In genomic region chr4:6672541-6673190, GRCh38 we compare ENCODE assay signal across 10 cellular contexts. TPM values are rescaled to one million over a fixed set of nuclear protein-coding genes. Genes with fewer than 3 reads are reported as not detected.
DNase-seq lines count a peak whose midpoint lies in the region; ATAC-seq and TF ChIP-seq lines count a peak whose summit lies in the region.
"Not testable (repeated sequence)": the region's sequence is repeated elsewhere in the genome, so short reads cannot be mapped to it uniquely, and the experiment has no call there.
"Had no signal": no experiment of that assay in that cellular context is flagged by ENCODE, and none has a peak within 500 bp of the region (broad histone marks: within the 10 kb centered on the region; RNA-seq: fewer than 3 reads in every experiment).

No MANE protein-coding gene starts in this region.

- not testable (repeated sequence) for H3K4ac ChIP-seq in mesenchymal stem cell (ENCODE audit: low read depth in 1 of 2, low read length in 2 of 2)

- DNase-seq in CD4-positive, alpha-beta memory T cell; activated CD4-positive, alpha-beta T cell treated with anti-CD3 and anti-CD28 coated beads for 36 hours; activated naive CD4-positive, alpha-beta T cell treated with anti-CD3 and anti-CD28 coated beads, Interleukin-2, amount 50 U/mL, for 72 hours (ENCODE audit: low spot score in 2 of 2); effector memory CD8-positive, alpha-beta T cell; mesenchymal stem cell; sigmoid colon; type B pancreatic cell (ENCODE audit: extremely low spot score, unreplicated experiment): not testable (repeated sequence)

- H2AK5ac ChIP-seq in mesenchymal stem cell (ENCODE audit: low read length, severe bottlenecking): not testable (repeated sequence)

- POLR2A ChIA-PET in CD4-positive, alpha-beta memory T cell (lab: Charles Lee; ENCODE audit: partially characterized antibody): interaction anchor here (0.8 to 17.1 kb wide), 11 partner anchors 9 to 395 kb away, joined by 3 to 1401 read pairs (median 17); partner anchors contain the start of genes BLOC1S4, GRPEL1, MAN2B2 and MRFAP1
- POLR2A ChIA-PET in activated CD4-positive, alpha-beta T cell treated with anti-CD3 and anti-CD28 coated beads for 36 hours (lab: Charles Lee): interaction anchor here (0.6 to 3.9 kb wide), 10 partner anchors 10 to 395 kb away, joined by 3 to 42 read pairs (median 8); partner anchors contain the start of genes GRPEL1, MAN2B2, MRFAP1 and MRFAP1L1

- H4K20me1 ChIP-seq in Loucy (ENCODE audit: insufficient read depth, low read length, poor library complexity, severe bottlenecking): peaks cover 32% of the 10 kb centered on the region

- H3K4me2 ChIP-seq in Loucy (ENCODE audit: low read depth, low read length, poor library complexity, severe bottlenecking): peak overlapping the region; percentile 98
- H3K4me2 ChIP-seq in mesenchymal stem cell (ENCODE audit: low read length, poor library complexity, severe bottlenecking): not testable (repeated sequence)

- peaks cover 11% of the 10 kb centered on the region for H3K36me3 ChIP-seq in CD4-positive, alpha-beta memory T cell (ENCODE audit: insufficient read depth, low read length)
- H3K36me3 ChIP-seq in Loucy (ENCODE audit: insufficient read depth, low read length); sigmoid colon: not testable (repeated sequence)
- H3K36me3 ChIP-seq in mesenchymal stem cell (ENCODE audit: control insufficient read depth in 1 of 2, insufficient read depth in 2 of 2, low read depth in 1 of 2, low read length in 2 of 2): peaks cover 12 to 28% of the 10 kb centered on the region in 2 experiments

- H3K27me3 Mint-ChIP-seq in CD4-positive, alpha-beta memory T cell; activated CD4-positive, alpha-beta T cell treated with anti-CD3 and anti-CD28 coated beads for 36 hours; effector memory CD8-positive, alpha-beta T cell; type B pancreatic cell: not testable (repeated sequence)

- H3K9me2 ChIP-seq in Loucy (replicated peaks; ENCODE audit: low read depth, low read length): not testable (repeated sequence)

- peak overlapping the region in 3 of 8 donors; percentile 96 to 99 (median 99) for H3K4me3 Mint-ChIP-seq in CD4-positive, alpha-beta memory T cell
- not testable (repeated sequence) for H3K4me3 Mint-ChIP-seq in activated CD4-positive, alpha-beta T cell treated with anti-CD3 and anti-CD28 coated beads for 36 hours
- peak overlapping the region; percentile 72 to 83 for H3K4me3 Mint-ChIP-seq in effector memory CD8-positive, alpha-beta T cell
- H3K4me3 Mint-ChIP-seq in type B pancreatic cell: peak overlapping the region; percentile 96

- not testable (repeated sequence) for H2BK12ac ChIP-seq in mesenchymal stem cell (ENCODE audit: low read length in 2 of 2)

- peaks cover 31 to 49% (median 41%) of the 10 kb centered on the region in 4 donors for H3K4me1 Mint-ChIP-seq in CD4-positive, alpha-beta memory T cell
- H3K4me1 Mint-ChIP-seq in activated CD4-positive, alpha-beta T cell treated with anti-CD3 and anti-CD28 coated beads for 36 hours: peaks cover 36% of the 10 kb centered on the region
- H3K4me1 Mint-ChIP-seq in effector memory CD8-positive, alpha-beta T cell (ENCODE audit: low read depth in 2 of 2): peaks cover 38% of the 10 kb centered on the region in 2 donors
- peaks cover 36% of the 10 kb centered on the region for H3K4me1 Mint-ChIP-seq in type B pancreatic cell (ENCODE audit: unreplicated experiment)

- not testable (repeated sequence) for H3K9me3 ChIP-seq in CD4-positive, alpha-beta memory T cell (ENCODE audit: control insufficient read depth in 1 of 2, low read length in 2 of 2); Loucy (ENCODE audit: insufficient read depth, low read depth, low read length); mesenchymal stem cell (ENCODE audit: control insufficient read depth, low read length); sigmoid colon

- H2AFZ ChIP-seq in Loucy (ENCODE audit: low read length); mesenchymal stem cell (ENCODE audit: low read depth, low read length): not testable (repeated sequence)

- CTCF ChIA-PET in CD4-positive, alpha-beta memory T cell (lab: Charles Lee; ENCODE audit: partially characterized antibody): interaction anchor here (1.3 to 7.6 kb wide), 8 partner anchors 8 to 201 kb away, joined by 4 to 189 read pairs (median 49); partner anchors contain the start of genes BLOC1S4, MRFAP1, MRFAP1L1 and S100P
- CTCF ChIA-PET in activated CD4-positive, alpha-beta T cell treated with anti-CD3 and anti-CD28 coated beads for 36 hours (lab: Charles Lee): interaction anchor here (1.0 to 3.6 kb wide), 6 partner anchors 9 to 48 kb away, joined by 4 to 39 read pairs (median 6); partner anchors contain the start of genes MRFAP1 and MRFAP1L1

- ATAC-seq in activated CD4-positive, alpha-beta T cell treated with anti-CD3 and anti-CD28 coated beads for 36 hours; activated naive CD4-positive, alpha-beta T cell treated with anti-CD3 and anti-CD28 coated beads, Interleukin-2, amount 50 U/mL, for 72 hours; effector memory CD8-positive, alpha-beta T cell (replicated peaks): not testable (repeated sequence)

- H3K79me2 ChIP-seq in Loucy (ENCODE audit: insufficient read depth, low read length): peaks cover 36% of the 10 kb centered on the region

- peaks cover 30 to 40% of the 10 kb centered on the region in 2 donors for H3K36me3 Mint-ChIP-seq in CD4-positive, alpha-beta memory T cell
- peaks cover 31% of the 10 kb centered on the region for H3K36me3 Mint-ChIP-seq in activated CD4-positive, alpha-beta T cell treated with anti-CD3 and anti-CD28 coated beads for 36 hours (ENCODE audit: low read depth)
- H3K36me3 Mint-ChIP-seq in activated naive CD4-positive, alpha-beta T cell treated with anti-CD3 and anti-CD28 coated beads, Interleukin-2, amount 50 U/mL, for 72 hours: peaks cover 29 to 34% of the 10 kb centered on the region in 2 donors
- peaks cover 38% of the 10 kb centered on the region for H3K36me3 Mint-ChIP-seq in effector memory CD8-positive, alpha-beta T cell (ENCODE audit: insufficient read depth)
- H3K36me3 Mint-ChIP-seq in type B pancreatic cell: peaks cover 26% of the 10 kb centered on the region

- H2BK5ac ChIP-seq in mesenchymal stem cell (ENCODE audit: low read depth, low read length, poor library complexity, severe bottlenecking): not testable (repeated sequence)

- H3K4me1 ChIP-seq in CD4-positive, alpha-beta memory T cell (ENCODE audit: insufficient read depth, low read length): peaks cover 34% of the 10 kb centered on the region
- H3K4me1 ChIP-seq in Loucy (ENCODE audit: insufficient read depth, low read length, poor library complexity, severe bottlenecking) (peaks cover 32% of the 10 kb centered on the region), mesenchymal stem cell (ENCODE audit: control insufficient read depth, insufficient read depth, low read depth, low read length) (peaks cover 22% of the 10 kb centered on the region), sigmoid colon (peaks cover 0 to 37% (median 37%) of the 10 kb centered on the region in 4 donors)

- not testable (repeated sequence) for H2BK15ac ChIP-seq in mesenchymal stem cell (ENCODE audit: low read depth, poor library complexity, severe bottlenecking)

- TF ChIP-seq POLR2A in sigmoid colon (IDR thresholded peaks at IDR 0.05): not testable (repeated sequence)

- not testable (repeated sequence) for H3K27me3 ChIP-seq in CD4-positive, alpha-beta memory T cell (ENCODE audit: insufficient read depth, low read length); Loucy (ENCODE audit: insufficient read depth, low read length, poor library complexity, severe bottlenecking); mesenchymal stem cell (ENCODE audit: control insufficient read depth in 1 of 2, insufficient read depth in 1 of 2, low read length in 2 of 2); sigmoid colon

- not testable (repeated sequence) for H3K23ac ChIP-seq in mesenchymal stem cell (ENCODE audit: low read length in 2 of 2)

- not testable (repeated sequence) for H3K9ac ChIP-seq in Loucy (ENCODE audit: low read depth, low read length, poor library complexity, severe bottlenecking); mesenchymal stem cell (ENCODE audit: low read length)

- intact Hi-C loops in CD4-positive, alpha-beta memory T cell (cut with micrococcal nuclease); sigmoid colon (cut with DNase I): not testable (repeated sequence)
- intact Hi-C loops in activated CD4-positive, alpha-beta T cell treated with anti-CD3 and anti-CD28 coated beads for 36 hours (cut with DNase I, micrococcal nuclease): loop anchor here (1.0 kb wide), 1 partner anchor 32 kb away; the partner anchor contains the start of gene MRFAP1 (in 2 of the 2)

- not testable (repeated sequence) for H3K4me3 ChIP-seq in CD4-positive, alpha-beta memory T cell (ENCODE audit: low read length in 2 of 2); Loucy (ENCODE audit: low read length, poor library complexity, severe bottlenecking)
- peak overlapping the region in 1 of 2 experiments; percentile 99 for H3K4me3 ChIP-seq in mesenchymal stem cell (ENCODE audit: insufficient read depth in 1 of 2, low read depth in 1 of 2, low read length in 2 of 2)
- H3K4me3 ChIP-seq in sigmoid colon: peak overlapping the region in 2 of 4 donors; percentile 72 to 74

- not testable (repeated sequence) for H3K9me3 Mint-ChIP-seq in CD4-positive, alpha-beta memory T cell; activated CD4-positive, alpha-beta T cell treated with anti-CD3 and anti-CD28 coated beads for 36 hours (ENCODE audit: low read depth); activated naive CD4-positive, alpha-beta T cell treated with anti-CD3 and anti-CD28 coated beads, Interleukin-2, amount 50 U/mL, for 72 hours; effector memory CD8-positive, alpha-beta T cell; type B pancreatic cell

- H4K91ac ChIP-seq in mesenchymal stem cell (ENCODE audit: low read length): not testable (repeated sequence)

- peak overlapping the region; percentile 56 for H4K8ac ChIP-seq in mesenchymal stem cell (ENCODE audit: low read length)

- H3K18ac ChIP-seq in mesenchymal stem cell (ENCODE audit: low read depth in 1 of 2, low read length in 2 of 2): not testable (repeated sequence)

- not testable (repeated sequence) for H2BK120ac ChIP-seq in mesenchymal stem cell (ENCODE audit: low read depth, low read length)

- H3F3A ChIP-seq in Loucy (ENCODE audit: low read depth): not testable (repeated sequence)

- H3K14ac ChIP-seq in mesenchymal stem cell (ENCODE audit: low read length in 2 of 2): not testable (repeated sequence)

- TF ChIP-seq EP300 in sigmoid colon (IDR thresholded peaks at IDR 0.05): not testable (repeated sequence)

- 99% methylated on average over 34 of the region's 34 CpGs for WGBS in mesenchymal stem cell
- 96 to 97% methylated on average over 34 of the region's 34 CpGs for WGBS in sigmoid colon, 2 donors

- peak overlapping the region; percentile 71 for H3K27ac ChIP-seq in CD4-positive, alpha-beta memory T cell (ENCODE audit: low read depth, low read length)
- not testable (repeated sequence) for H3K27ac ChIP-seq in mesenchymal stem cell (ENCODE audit: low read length, poor library complexity, severe bottlenecking)
- H3K27ac ChIP-seq in sigmoid colon: peak overlapping the region in 3 of 4 donors; percentile 87 to 93 (median 89)

- peak overlapping the region in 2 of 7 donors; percentile 95 to 97 for H3K27ac Mint-ChIP-seq in CD4-positive, alpha-beta memory T cell
- H3K27ac Mint-ChIP-seq in activated CD4-positive, alpha-beta T cell treated with anti-CD3 and anti-CD28 coated beads for 36 hours: peak overlapping the region; percentile 99
- peak overlapping the region; percentile 96 to 97 for H3K27ac Mint-ChIP-seq in activated naive CD4-positive, alpha-beta T cell treated with anti-CD3 and anti-CD28 coated beads, Interleukin-2, amount 50 U/mL, for 72 hours
- peak overlapping the region in 1 of 2 donors; percentile 98 for H3K27ac Mint-ChIP-seq in effector memory CD8-positive, alpha-beta T cell
- H3K27ac Mint-ChIP-seq in type B pancreatic cell: not testable (repeated sequence)

- TF ChIP-seq CTCF in Loucy (conservative IDR thresholded peaks at IDR 0.05; ENCODE audit: low read length); sigmoid colon (IDR thresholded peaks at IDR 0.05); type B pancreatic cell (conservative IDR thresholded peaks at IDR 0.05): not testable (repeated sequence)

- peaks cover 15% of the 10 kb centered on the region for H3K79me1 ChIP-seq in mesenchymal stem cell (replicated peaks; ENCODE audit: low read length, poor library complexity, severe bottlenecking)

RNA-seq across cellular contexts. Expression of gene S100P, which starts 21.0 kb away (rescaled TPM):
- 1 to 10 TPM; 2.0 to 2.1 TPM for total RNA-seq in CD4-positive, alpha-beta memory T cell
- polyA plus RNA-seq in CD4-positive, alpha-beta memory T cell: 1 to 10 TPM; 1.3 to 3.9 TPM
- total RNA-seq in activated CD4-positive, alpha-beta T cell treated with anti-CD3 and anti-CD28 coated beads for 36 hours: 1 to 10 TPM; 1.9 to 2.1 TPM
- 1 to 10 TPM in 1 of 2 donors, not detected in 1; 1.7 TPM for total RNA-seq in activated naive CD4-positive, alpha-beta T cell treated with anti-CD3 and anti-CD28 coated beads, Interleukin-2, amount 50 U/mL, for 72 hours
- not detected for polyA plus RNA-seq in mesenchymal stem cell (2013, experiment 1 of 2)
- not detected for polyA plus RNA-seq in mesenchymal stem cell (2013, experiment 2 of 2)
- total RNA-seq in sigmoid colon (under 1 TPM in 1 of 4 donors, not detected in 3; 0.41 TPM), type B pancreatic cell (ENCODE audit: low replicate concordance) (58.9 and 80.8 TPM in 2 replicates)
- polyA plus RNA-seq in sigmoid colon: 100 to 1,000 TPM; 110 to 488 (median 396) TPM
- total RNA-seq: H9, renal cortical epithelial cell had no signal

RNA-seq across cellular contexts. Expression of gene MRFAP1, which starts 32.2 kb away (rescaled TPM):
- 100 to 1,000 TPM; 149 to 157 TPM for total RNA-seq in CD4-positive, alpha-beta memory T cell
- polyA plus RNA-seq in CD4-positive, alpha-beta memory T cell: 100 to 1,000 TPM; 156 to 169 TPM
- total RNA-seq in activated CD4-positive, alpha-beta T cell treated with anti-CD3 and anti-CD28 coated beads for 36 hours: 100 to 1,000 TPM in 1 of 2 experiments, 10 to 100 TPM in 1; 66.8 to 122 TPM
- total RNA-seq in activated naive CD4-positive, alpha-beta T cell treated with anti-CD3 and anti-CD28 coated beads, Interleukin-2, amount 50 U/mL, for 72 hours: 100 to 1,000 TPM in 1 of 2 donors, 10 to 100 TPM in 1; 72.7 to 114 TPM
- polyA plus RNA-seq in mesenchymal stem cell (2013, experiment 1 of 2): 265 TPM
- 268 TPM for polyA plus RNA-seq in mesenchymal stem cell (2013, experiment 2 of 2)
- 100 to 1,000 TPM; 196 to 226 (median 211) TPM for total RNA-seq in sigmoid colon
- 100 to 1,000 TPM; 252 to 261 (median 259) TPM for polyA plus RNA-seq in sigmoid colon
- total RNA-seq in type B pancreatic cell (ENCODE audit: low replicate concordance): 234 and 293 TPM in 2 replicates

RNA-seq across cellular contexts. Expression of gene MRFAP1L1, which starts 37.0 kb away (rescaled TPM):
- 100 to 1,000 TPM; 127 to 134 TPM for total RNA-seq in CD4-positive, alpha-beta memory T cell
- 100 to 1,000 TPM; 132 to 147 TPM for polyA plus RNA-seq in CD4-positive, alpha-beta memory T cell
- total RNA-seq in activated CD4-positive, alpha-beta T cell treated with anti-CD3 and anti-CD28 coated beads for 36 hours: 10 to 100 TPM; 36.4 to 45.0 TPM
- 10 to 100 TPM; 23.1 to 40.5 TPM for total RNA-seq in activated naive CD4-positive, alpha-beta T cell treated with anti-CD3 and anti-CD28 coated beads, Interleukin-2, amount 50 U/mL, for 72 hours
- 41.0 TPM for polyA plus RNA-seq in mesenchymal stem cell (2013, experiment 1 of 2)
- polyA plus RNA-seq in mesenchymal stem cell (2013, experiment 2 of 2): 43.0 TPM
- total RNA-seq in sigmoid colon (10 to 100 TPM; 53.5 to 82.8 (median 64.8) TPM), type B pancreatic cell (ENCODE audit: low replicate concordance) (61.3 and 73.0 TPM in 2 replicates)
- polyA plus RNA-seq in sigmoid colon: 10 to 100 TPM; 40.7 to 49.0 (median 48.6) TPM

RNA-seq across cellular contexts. Expression of gene BLOC1S4, which starts 43.3 kb away (rescaled TPM):
- 10 to 100 TPM; 35.3 to 37.8 TPM for total RNA-seq in CD4-positive, alpha-beta memory T cell
- 10 to 100 TPM; 72.6 to 76.2 TPM for polyA plus RNA-seq in CD4-positive, alpha-beta memory T cell
- total RNA-seq in activated CD4-positive, alpha-beta T cell treated with anti-CD3 and anti-CD28 coated beads for 36 hours: 10 to 100 TPM; 10.1 to 16.7 TPM
- total RNA-seq in activated naive CD4-positive, alpha-beta T cell treated with anti-CD3 and anti-CD28 coated beads, Interleukin-2, amount 50 U/mL, for 72 hours: 10 to 100 TPM in 1 of 2 donors, 1 to 10 TPM in 1; 7.2 to 15.9 TPM
- 19.9 TPM for polyA plus RNA-seq in mesenchymal stem cell (2013, experiment 1 of 2)
- 19.9 TPM for polyA plus RNA-seq in mesenchymal stem cell (2013, experiment 2 of 2)
- total RNA-seq in sigmoid colon (10 to 100 TPM in 3 of 4 donors, 1 to 10 TPM in 1; 9.1 to 19.7 (median 14.6) TPM), type B pancreatic cell (ENCODE audit: low replicate concordance) (19.1 and 21.4 TPM in 2 replicates)
- polyA plus RNA-seq in sigmoid colon: 10 to 100 TPM; 12.4 to 14.1 (median 13.2) TPM

Comparison
In these comparisons a context has a peak if more than half of its experiments do, and no peak if none do; other contexts are left out.
1. RNA of gene S100P, which starts 21.0 kb away (total RNA-seq): 58.9 to 80.8 TPM in type B pancreatic cell; 1.9 to 2.1 TPM in activated CD4-positive, alpha-beta T cell treated with anti-CD3 and anti-CD28 coated beads for 36 hours, 2.0 to 2.1 TPM in CD4-positive, alpha-beta memory T cell, 1.7 TPM in activated naive CD4-positive, alpha-beta T cell treated with anti-CD3 and anti-CD28 coated beads, Interleukin-2, amount 50 U/mL, for 72 hours and 0.41 TPM in sigmoid colon; every median in the first group is over 10 times any median in the second.